ENCODE assay signal across 27 cellular contexts in the genomic region with DNA sequence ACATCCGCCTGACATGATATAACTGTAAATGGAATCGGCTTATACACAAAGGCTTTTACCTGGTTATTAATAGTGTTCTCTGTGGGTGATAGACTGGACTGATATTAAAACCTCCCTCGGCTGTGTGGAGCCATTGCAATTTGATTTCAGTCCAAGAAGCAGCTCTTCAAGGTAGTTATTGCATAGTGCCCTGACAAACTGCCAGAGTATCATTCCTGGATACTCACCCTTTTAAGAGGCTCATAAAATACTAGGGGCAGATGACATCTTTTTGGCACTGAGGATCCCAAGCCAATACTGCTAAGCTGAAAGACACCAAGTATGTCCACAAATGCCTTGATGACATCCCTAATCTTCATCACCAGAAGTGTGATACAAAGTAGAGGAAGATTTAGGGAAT.
"Had no signal": no experiment of that assay in that cellular context is flagged by ENCODE, and none has a peak within 500 bp of the region (broad histone marks: within the 10 kb centered on the region; RNA-seq: fewer than 3 reads in every experiment).

No MANE protein-coding gene starts in this region.

- H3K4me3 ChIP-seq: breast epithelium, colonic mucosa, dorsolateral prefrontal cortex, esophagus muscularis mucosa, heart left ventricle, sigmoid colon, thoracic aorta, vagina had no signal

- H3K27ac ChIP-seq: breast epithelium, colonic mucosa, dorsolateral prefrontal cortex, esophagus muscularis mucosa, heart left ventricle, sigmoid colon, thoracic aorta, vagina had no signal

- H3K9me3 Mint-ChIP-seq: activated CD4-positive, alpha-beta memory T cell treated with anti-CD3 and anti-CD28 coated beads for 36 hours; activated naive CD4-positive, alpha-beta T cell treated with anti-CD3 and anti-CD28 coated beads for 36 hours; activated T-cell treated with anti-CD3 and anti-CD28 coated beads, Interleukin-2, amount 50 U/mL, for 72 hours; central memory CD8-positive, alpha-beta T cell; mesothelial cell of epicardium; type B pancreatic cell had no signal

- H3K36me3 ChIP-seq: breast epithelium, colonic mucosa, esophagus muscularis mucosa, heart left ventricle, sigmoid colon, thoracic aorta, vagina had no signal

- H3K4me3 Mint-ChIP-seq: activated CD4-positive, alpha-beta memory T cell treated with anti-CD3 and anti-CD28 coated beads for 36 hours; activated naive CD4-positive, alpha-beta T cell treated with anti-CD3 and anti-CD28 coated beads for 36 hours; activated naive CD8-positive, alpha-beta T cell treated with anti-CD3 and anti-CD28 coated beads, Interleukin-2, amount 10 ng/mL, durations not matched to agents 7 days and 5 days; activated T-cell treated with anti-CD3 and anti-CD28 coated beads, Interleukin-2, amount 50 U/mL, for 72 hours; central memory CD8-positive, alpha-beta T cell; effector memory CD8-positive, alpha-beta T cell; mesothelial cell of epicardium; naive thymus-derived CD8-positive, alpha-beta T cell; type B pancreatic cell had no signal

- H3K36me3 Mint-ChIP-seq: activated CD4-positive, alpha-beta memory T cell treated with anti-CD3 and anti-CD28 coated beads for 36 hours; activated naive CD8-positive, alpha-beta T cell treated with anti-CD3 and anti-CD28 coated beads, Interleukin-2, amount 10 ng/mL, durations not matched to agents 7 days and 5 days; mesothelial cell of epicardium; naive thymus-derived CD8-positive, alpha-beta T cell; type B pancreatic cell had no signal

- H3K4me1 ChIP-seq: breast epithelium, colonic mucosa, esophagus muscularis mucosa, heart left ventricle, vagina had no signal

- H3K4me1 Mint-ChIP-seq: activated naive CD8-positive, alpha-beta T cell treated with anti-CD3 and anti-CD28 coated beads, Interleukin-2, amount 10 ng/mL, durations not matched to agents 7 days and 5 days; central memory CD8-positive, alpha-beta T cell had no signal

- DNase-seq: activated CD4-positive, alpha-beta memory T cell treated with anti-CD3 and anti-CD28 coated beads for 36 hours; activated CD4-positive, alpha-beta T cell treated with anti-CD3 and anti-CD28 coated beads for 48 hours; activated effector memory CD4-positive, alpha-beta T cell treated with Interleukin-2 at 50 U/mL for 16 hours; activated naive CD4-positive, alpha-beta T cell treated with anti-CD3 and anti-CD28 coated beads for 36 hours; activated naive CD8-positive, alpha-beta T cell treated with anti-CD3 and anti-CD28 coated beads, Interleukin-2, amount 10 ng/mL, durations not matched to agents 7 days and 5 days; activated T-cell treated with anti-CD3 and anti-CD28 coated beads, Interleukin-2, amount 50 U/mL, for 72 hours; amniotic stem cell; colonic mucosa; dorsolateral prefrontal cortex; effector memory CD8-positive, alpha-beta T cell; heart left ventricle; left ventricle myocardium superior; mammary epithelial cell; naive thymus-derived CD8-positive, alpha-beta T cell; retina; sigmoid colon; stimulated activated CD4-positive, alpha-beta T cell treated with anti-CD3 and anti-CD28 coated beads, Interleukin-2, amount 100 ng/mL, for 48 hours; stimulated activated CD8-positive, alpha-beta memory T cell treated with anti-CD3 and anti-CD28 coated beads, Interleukin-4, amount 100 ng/mL, for 48 hours; stimulated activated naive CD4-positive, alpha-beta T cell had no signal

- ATAC-seq: activated T-cell treated with anti-CD3 and anti-CD28 coated beads, Interleukin-2, amount 50 U/mL, for 72 hours; effector memory CD8-positive, alpha-beta T cell; heart left ventricle; left ventricle myocardium superior; naive thymus-derived CD8-positive, alpha-beta T cell had no signal

- H3K27me3 ChIP-seq: colonic mucosa, sigmoid colon, vagina had no signal

- H3K9me3 ChIP-seq: breast epithelium, colonic mucosa, esophagus muscularis mucosa, heart left ventricle, sigmoid colon, thoracic aorta, vagina had no signal

- H3K27ac Mint-ChIP-seq: activated CD4-positive, alpha-beta memory T cell treated with anti-CD3 and anti-CD28 coated beads for 36 hours; activated naive CD4-positive, alpha-beta T cell treated with anti-CD3 and anti-CD28 coated beads for 36 hours; activated naive CD8-positive, alpha-beta T cell treated with anti-CD3 and anti-CD28 coated beads, Interleukin-2, amount 10 ng/mL, durations not matched to agents 7 days and 5 days; activated T-cell treated with anti-CD3 and anti-CD28 coated beads, Interleukin-2, amount 50 U/mL, for 72 hours; effector memory CD8-positive, alpha-beta T cell; mesothelial cell of epicardium; naive thymus-derived CD8-positive, alpha-beta T cell; progenitor cell of endocrine pancreas; type B pancreatic cell had no signal
